ENCODE assay signal across 23 cellular contexts in the genomic region with DNA sequence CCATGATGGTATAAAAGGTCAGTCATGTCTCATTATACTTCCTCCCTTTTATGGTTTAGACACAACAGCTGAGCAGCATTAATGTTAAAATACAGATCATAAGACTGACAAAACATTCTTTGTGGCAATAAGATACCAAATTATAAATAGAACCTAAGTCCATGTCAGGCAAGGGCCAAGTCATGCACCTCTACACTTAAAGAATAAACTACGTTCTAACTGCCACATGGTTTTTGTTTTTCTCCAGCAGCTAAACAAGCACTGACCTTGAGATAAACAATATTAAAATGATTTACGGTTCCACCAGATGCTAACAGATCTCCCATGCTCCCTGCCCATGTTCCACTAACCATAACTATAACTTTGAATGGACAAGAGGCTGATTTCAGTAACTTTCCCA.
DNase-seq lines count a peak whose midpoint lies in the region; ATAC-seq and TF ChIP-seq lines count a peak whose summit lies in the region.
"Had no signal": no experiment of that assay in that cellular context is flagged by ENCODE, and none has a peak within 500 bp of the region (broad histone marks: within the 10 kb centered on the region; RNA-seq: fewer than 3 reads in every experiment).

No MANE protein-coding gene starts in this region.

- intact Hi-C loops in mammary epithelial cell (cut with micrococcal nuclease) = no loop called here

- H3K4me3 Mint-ChIP-seq in endodermal cell (no peak overlapping the region), T-cell (no peak overlapping the region)
- H3K4me3 Mint-ChIP-seq: B cell; CD4-positive, CD25-positive, alpha-beta regulatory T cell had no signal

- TF ChIP-seq CTCF in endodermal cell (conservative IDR thresholded peaks at IDR 0.05) = no peak
- TF ChIP-seq CTCF in mammary epithelial cell (conservative IDR thresholded peaks at IDR 0.05 in 1 of 2, IDR thresholded peaks at IDR 0.05 in 1 of 2; ENCODE audit: extremely low read depth in 1 of 2, insufficient read depth in 1 of 2, low read depth in 1 of 2, low read length in 2 of 2) = no peak

- H3K4me1 Mint-ChIP-seq in endodermal cell (peaks cover 7% of the 10 kb centered on the region), T-cell (no peaks in the 10 kb centered on the region)
- H3K4me1 Mint-ChIP-seq: B cell; CD4-positive, CD25-positive, alpha-beta regulatory T cell had no signal

- no peak overlapping the region for H2BK15ac ChIP-seq in neuronal stem cell (ENCODE audit: low read length)

- H3K36me3 ChIP-seq in neuronal stem cell (replicated peaks in 1 of 2; ENCODE audit: control insufficient read depth in 2 of 2, insufficient read depth in 2 of 2, low read length in 2 of 2) (no peaks in the 10 kb centered on the region), endodermal cell (ENCODE audit: control insufficient read depth, insufficient read depth, low read length) (no peaks in the 10 kb centered on the region), mammary epithelial cell (ENCODE audit: insufficient read depth, low read length) (no peaks in the 10 kb centered on the region)
- H3K36me3 ChIP-seq: MG63 had no signal

- no peak overlapping the region for H3K27ac Mint-ChIP-seq in endodermal cell
- H3K27ac Mint-ChIP-seq in T-cell = no peak overlapping the region
- H3K27ac Mint-ChIP-seq: B cell; CD4-positive, CD25-positive, alpha-beta regulatory T cell had no signal

- H3K79me2 ChIP-seq in mammary epithelial cell (ENCODE audit: insufficient read depth, low read length) = no peaks in the 10 kb centered on the region

- in situ Hi-C loops in mammary epithelial cell (cut with MboI; ENCODE audit: low sequenced_read_pairs in 2 of 2) = no loop called here

- H2AFZ ChIP-seq in neuronal stem cell (ENCODE audit: low read length) = peak overlapping the region; percentile 35
- no peak overlapping the region for H2AFZ ChIP-seq in mammary epithelial cell (ENCODE audit: low read depth, low read length)

- H2BK120ac ChIP-seq in neuronal stem cell (ENCODE audit: low read depth, low read length) = no peak overlapping the region

- H3K79me1 ChIP-seq in neuronal stem cell (ENCODE audit: low read depth, low read length) = no peaks in the 10 kb centered on the region

- H3K36me3 Mint-ChIP-seq in endodermal cell (ENCODE audit: low read depth) (no peaks in the 10 kb centered on the region), T-cell (no peaks in the 10 kb centered on the region)
- H3K36me3 Mint-ChIP-seq: CD4-positive, CD25-positive, alpha-beta regulatory T cell had no signal

- no peak overlapping the region for H3K4me2 ChIP-seq in neuronal stem cell (ENCODE audit: insufficient read depth, low read length, poor library complexity, severe bottlenecking)
- H3K4me2 ChIP-seq in mammary epithelial cell (ENCODE audit: insufficient read depth, low read depth, low read length) = no peak overlapping the region

- no peak overlapping the region for H4K91ac ChIP-seq in neuronal stem cell (ENCODE audit: low read depth, low read length, poor library complexity)

- no peak for ATAC-seq in T-cell (replicated peaks in 1 of 4)
- ATAC-seq: PC-3 had no signal

- no peak overlapping the region for H3K27ac ChIP-seq in neuronal stem cell (replicated peaks; ENCODE audit: low read length)
- H3K27ac ChIP-seq in endodermal cell (ENCODE audit: low read depth, low read length) = no peak overlapping the region
- no peak overlapping the region for H3K27ac ChIP-seq in mammary epithelial cell (ENCODE audit: insufficient read depth, low read depth, low read length)
- H3K27ac ChIP-seq: HL-60 had no signal

- H2AK5ac ChIP-seq in neuronal stem cell (ENCODE audit: low read depth, low read length) = no peak overlapping the region

- H3K27me3 Mint-ChIP-seq in endodermal cell (ENCODE audit: insufficient read depth) (no peaks in the 10 kb centered on the region), T-cell (no peaks in the 10 kb centered on the region)
- H3K27me3 Mint-ChIP-seq: B cell; CD4-positive, CD25-positive, alpha-beta regulatory T cell had no signal

- H2BK5ac ChIP-seq in neuronal stem cell (ENCODE audit: low read length) = no peak overlapping the region

- H3K4me3 ChIP-seq in neuronal stem cell (ENCODE audit: low read length in 2 of 2) (no peak overlapping the region), endodermal cell (ENCODE audit: low read length) (no peak overlapping the region), mammary epithelial cell (replicated peaks in 1 of 3; ENCODE audit: insufficient read depth in 1 of 3, low read depth in 2 of 3, low read length in 3 of 3) (no peak overlapping the region)
- H3K4me3 ChIP-seq: MG63 had no signal

- dilution Hi-C loops in mammary epithelial cell (cut with HindIII; ENCODE audit: low sequenced_read_pairs) = no loop called here

- no peak overlapping the region for H3K18ac ChIP-seq in neuronal stem cell (ENCODE audit: low read length)

- no peak overlapping the region for H3K14ac ChIP-seq in neuronal stem cell (ENCODE audit: low read length)

- no TSS peak for BruUV-seq in mammary epithelial cell (replicated peaks; lab: Mats Ljungman, UMichigan)

- CTCF ChIA-PET in T-cell (lab: Charles Lee) = no interaction called here
- CTCF ChIA-PET in mammary epithelial cell (lab: Charles Lee; ENCODE audit: low non-redundant PET) = no interaction called here

- no peak overlapping the region for H3K4ac ChIP-seq in neuronal stem cell (ENCODE audit: low read length)

- H3K9me3 Mint-ChIP-seq in endodermal cell (peaks cover under 1% of the 10 kb centered on the region), T-cell (peaks cover 0 to 13% (median 3%) of the 10 kb centered on the region in 3 donors)

- WGBS in neuronal stem cell (ENCODE audit: extremely low coverage in 2 of 2, insufficient read length in 2 of 2, insufficient replicate concordance in 1 of 2), 2 donors = no CpG with 5 or more reads among the region's 2 CpGs
- 91 to 92% methylated on average over 2 of the region's 2 CpGs for WGBS in endodermal cell (ENCODE audit: insufficient coverage in 1 of 2, insufficient read length in 1 of 2), 2 experiments
- 86% methylated on average over 2 of the region's 2 CpGs for WGBS in mammary epithelial cell (ENCODE audit: low coverage, missing lambda C conversion rate)

- H3K27me3 ChIP-seq in neuronal stem cell (ENCODE audit: control insufficient read depth in 3 of 3, insufficient read depth in 3 of 3, low read depth in 1 of 3, low read length in 3 of 3) (no peaks in the 10 kb centered on the region), endodermal cell (ENCODE audit: control insufficient read depth, insufficient read depth, low read length, poor library complexity, severe bottlenecking) (no peaks in the 10 kb centered on the region), mammary epithelial cell (ENCODE audit: insufficient read depth, low read length) (no peaks in the 10 kb centered on the region)
- H3K27me3 ChIP-seq: MG63 had no signal

- no peak overlapping the region for H3K23ac ChIP-seq in neuronal stem cell (ENCODE audit: low read depth, low read length, poor library complexity)

- DNase-seq in LHCN-M2 (ENCODE audit: low read depth) (peak; percentile 85), fibroblast of peridontal ligament (ENCODE audit: extremely low read depth) (peak; percentile 11), neuronal stem cell (ENCODE audit: low spot score) (no peak), globus pallidus (ENCODE audit: low spot score) (no peak), endodermal cell (no peak), T-cell (no peak), mammary epithelial cell (no peak)
- DNase-seq: ACHN; CD4-positive, CD25-positive, alpha-beta regulatory T cell; COR-L47; DMS 273 treated with DMSO at 0.1 percent for 48 hours; DND-41; MG63; NCI-H1048; NCI-H1436; NCI-H1930; NCI-H2171 treated with DMSO at 0.1 percent for 48 hours; NCI-H774; PC-3; RPMI8226; SIG-M5 had no signal

- H3K4me1 ChIP-seq in neuronal stem cell (ENCODE audit: control insufficient read depth in 2 of 2, insufficient read depth in 1 of 2, low read depth in 1 of 2, low read length in 2 of 2) = no peaks in the 10 kb centered on the region
- no peaks in the 10 kb centered on the region for H3K4me1 ChIP-seq in endodermal cell (ENCODE audit: control insufficient read depth, insufficient read depth, low read length)
- no peaks in the 10 kb centered on the region for H3K4me1 ChIP-seq in mammary epithelial cell (ENCODE audit: insufficient read depth, low read length)

- no peaks in the 10 kb centered on the region for H4K20me1 ChIP-seq in mammary epithelial cell (ENCODE audit: insufficient read depth, low read length)

- no peak overlapping the region for H4K8ac ChIP-seq in neuronal stem cell (ENCODE audit: low read depth, low read length)

- H3K9me3 ChIP-seq in neuronal stem cell (replicated peaks in 1 of 2; ENCODE audit: control insufficient read depth in 2 of 2, insufficient read depth in 1 of 2, low read depth in 1 of 2, low read length in 2 of 2) (no peaks in the 10 kb centered on the region), endodermal cell (ENCODE audit: control insufficient read depth, low read length) (peaks cover 7% of the 10 kb centered on the region), mammary epithelial cell (replicated peaks; ENCODE audit: insufficient read depth, low read length) (no peaks in the 10 kb centered on the region)
- H3K9me3 ChIP-seq: MG63 had no signal

- H2BK12ac ChIP-seq in neuronal stem cell (ENCODE audit: low read length) = no peak overlapping the region

- no peak overlapping the region for H3K9ac ChIP-seq in neuronal stem cell (ENCODE audit: low read depth, low read length, poor library complexity)
- no peak overlapping the region for H3K9ac ChIP-seq in endodermal cell (ENCODE audit: extremely low read depth, low read length, poor library complexity, severe bottlenecking)
- no peak overlapping the region for H3K9ac ChIP-seq in mammary epithelial cell (ENCODE audit: insufficient read depth, low read length)

- POLR2A ChIA-PET in T-cell (lab: Charles Lee) = no interaction called here

Comparison
In these comparisons a context has a peak if more than half of its experiments do, and no peak if none do; other contexts are left out.
1. DNase-seq: peak in LHCN-M2 (single experiment) and fibroblast of peridontal ligament (single experiment); none in neuronal stem cell (single experiment), globus pallidus (single experiment), endodermal cell (single experiment), T-cell (0 of 34) and mammary epithelial cell (single experiment).